ENCODE assay signal across 8 cellular contexts in the genomic region with DNA sequence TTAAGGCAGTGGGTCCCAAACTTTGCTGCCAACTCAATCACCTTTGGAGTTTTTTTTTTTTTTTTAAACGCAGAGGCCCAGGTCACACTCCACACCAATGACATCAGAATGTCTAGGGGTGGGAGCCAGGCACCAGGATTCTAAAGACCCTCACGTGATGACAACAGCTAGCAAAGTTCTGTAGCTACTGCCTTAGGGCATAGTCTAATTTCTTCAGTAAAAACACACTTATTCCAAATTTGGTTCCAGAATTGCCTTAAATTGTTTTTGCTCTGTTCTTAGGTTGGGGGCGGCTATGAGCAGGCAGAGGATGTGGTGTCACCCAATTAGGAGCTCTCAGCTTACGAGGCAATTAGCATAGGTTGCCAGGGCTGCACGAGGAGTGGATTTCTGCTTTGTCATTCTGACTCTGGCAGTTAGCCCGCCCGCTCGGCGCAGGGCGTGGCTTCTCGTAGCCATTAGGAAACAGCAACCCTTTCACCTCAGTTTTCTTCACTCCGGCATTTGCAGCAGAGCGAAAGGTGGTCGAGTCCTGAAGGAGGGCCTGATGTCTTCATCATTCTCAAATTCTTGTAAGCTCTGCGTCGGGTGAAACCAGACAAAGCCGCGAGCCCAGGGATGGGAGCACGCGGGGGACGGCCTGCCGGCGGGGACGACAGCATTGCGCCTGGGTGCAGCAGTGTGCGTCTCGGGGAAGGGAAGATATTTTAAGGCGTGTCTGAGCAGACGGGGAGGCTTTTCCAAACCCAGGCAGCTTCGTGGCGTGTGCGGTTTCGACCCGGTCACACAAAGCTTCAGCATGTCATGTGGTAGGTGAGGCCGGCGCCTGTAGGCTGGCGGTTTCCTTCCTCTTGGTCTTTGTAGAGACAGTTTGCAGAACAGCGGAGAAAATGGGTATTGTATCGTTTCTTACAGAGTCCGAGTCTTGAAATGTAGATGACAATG. TPM values are rescaled to one million over a fixed set of nuclear protein-coding genes. Genes with fewer than 3 reads are reported as not detected.
DNase-seq lines count a peak whose midpoint lies in the region; ATAC-seq and TF ChIP-seq lines count a peak whose summit lies in the region.

No MANE protein-coding gene starts in this region.

- H3K56ac ChIP-seq in mesendoderm (ENCODE audit: low read length): peak overlapping the region; percentile 93

- BruUV-seq in Caco-2 (replicated peaks; lab: Mats Ljungman, UMichigan): TSS peak; percentile 63

- no peak overlapping the region for H4K8ac ChIP-seq in mesendoderm (ENCODE audit: low read depth, low read length)

- H3K23ac ChIP-seq in mesendoderm (ENCODE audit: low read length): no peak overlapping the region

- POLR2A ChIA-PET in Caco-2 (lab: Charles Lee): interaction anchor here (0.6 to 3.4 kb wide), 8 partner anchors 10 to 1206 kb away, joined by 3 to 33 read pairs (median 4); a partner anchor contains a TSS

- peak overlapping the region; percentile 84 for H3K4me3 ChIP-seq in Caco-2 (ENCODE audit: low read depth, low read length)
- peak overlapping the region; percentile 98 for H3K4me3 ChIP-seq in endodermal cell (ENCODE audit: low read length)
- H3K4me3 ChIP-seq in mesendoderm (ENCODE audit: low read length): peak overlapping the region; percentile 88

- no peak overlapping the region for H2AK5ac ChIP-seq in mesendoderm (ENCODE audit: low read length)

- CTCF ChIA-PET in Caco-2 (lab: Charles Lee): interaction anchor here (0.8 to 1.0 kb wide), 2 partner anchors 9 to 95 kb away, joined by 3 to 4 read pairs; no protein-coding TSS in a partner anchor

- peak overlapping the region; percentile 24 for H3K18ac ChIP-seq in mesendoderm (ENCODE audit: low read length)

- H3K4me1 ChIP-seq in Caco-2 (peaks cover 11% of the 10 kb centered on the region), endodermal cell (ENCODE audit: control insufficient read depth, insufficient read depth, low read length) (no peaks in the 10 kb centered on the region), mesendoderm (ENCODE audit: control insufficient read depth, low read depth, low read length) (no peaks in the 10 kb centered on the region)

- peak overlapping the region; percentile 97 for H3K27ac ChIP-seq in endodermal cell (ENCODE audit: low read depth, low read length)
- peak overlapping the region; percentile 74 for H3K27ac ChIP-seq in mesendoderm (ENCODE audit: low read depth, low read length)

- H3K79me2 ChIP-seq in mesendoderm (ENCODE audit: control insufficient read depth, insufficient read depth, low read length): peaks cover 26% of the 10 kb centered on the region

- peak overlapping the region; percentile 95 for H3K4me3 Mint-ChIP-seq in Caco-2 (ENCODE audit: unreplicated experiment)
- peak overlapping the region; percentile 100 for H3K4me3 Mint-ChIP-seq in endodermal cell

- intact Hi-C loops in Caco-2 (cut with micrococcal nuclease; ENCODE audit: unreplicated experiment): loop anchor here (5.0 kb wide), 1 partner anchor 70 kb away; a partner anchor contains a TSS

- no peaks in the 10 kb centered on the region for H3K36me3 ChIP-seq in Caco-2 (ENCODE audit: control insufficient read depth, insufficient read depth, low read length)
- peaks cover 7% of the 10 kb centered on the region for H3K36me3 ChIP-seq in endodermal cell (ENCODE audit: control insufficient read depth, insufficient read depth, low read length)
- H3K36me3 ChIP-seq in mesendoderm (ENCODE audit: control insufficient read depth, insufficient read depth, low read length): no peaks in the 10 kb centered on the region

- H3K27ac Mint-ChIP-seq in Caco-2 (ENCODE audit: unreplicated experiment) (peak overlapping the region; percentile 99), endodermal cell (peak overlapping the region; percentile 100)

- DNase-seq in Caco-2 (peak; percentile 92 to 94), HT1080 (ENCODE audit: low read depth) (peak; percentile 98), NOMO-1 treated with dmso at 0.1 percent for 144 hours (lab: John Stamatoyannopoulos, UW; ENCODE audit: unreplicated experiment) (peak; percentile 94), endodermal cell (peak; percentile 98), mesendoderm (peak; percentile 99)
- DNase-seq in activated CD8-positive, alpha-beta memory T cell treated with anti-CD3 and anti-CD28 coated beads, Interleukin-2, amount 50 U/mL, for 1 hour (ENCODE audit: extremely low read depth): peak; percentile 71
- DNase-seq in stimulated activated CD8-positive, alpha-beta memory T cell treated with anti-CD3 and anti-CD28 coated beads, Interleukin-15, amount 100 ng/mL, for 1 hour (ENCODE audit: low read depth): peak; percentile 73

- peak; percentile 90 for ATAC-seq in GM21367 (IDR thresholded peaks at IDR 0.05; ENCODE audit: unreplicated experiment)

- no peaks in the 10 kb centered on the region for H3K27me3 Mint-ChIP-seq in Caco-2 (ENCODE audit: insufficient read depth, unreplicated experiment)
- H3K27me3 Mint-ChIP-seq in endodermal cell (ENCODE audit: insufficient read depth): no peaks in the 10 kb centered on the region

- H3K9ac ChIP-seq in endodermal cell (ENCODE audit: extremely low read depth, low read length, poor library complexity, severe bottlenecking) (peak overlapping the region; percentile 96), mesendoderm (ENCODE audit: low read length) (peak overlapping the region; percentile 89)

- H2BK5ac ChIP-seq in mesendoderm (ENCODE audit: low read length): peak overlapping the region; percentile 33

- no peaks in the 10 kb centered on the region for H3K9me3 ChIP-seq in Caco-2
- no peaks in the 10 kb centered on the region for H3K9me3 ChIP-seq in endodermal cell (ENCODE audit: control insufficient read depth, low read length)

- peaks cover 3% of the 10 kb centered on the region for H3K79me1 ChIP-seq in mesendoderm (ENCODE audit: low read length)

- H3K27me3 ChIP-seq in Caco-2 (replicated peaks; ENCODE audit: control insufficient read depth, insufficient read depth, low read length) (no peaks in the 10 kb centered on the region), endodermal cell (ENCODE audit: control insufficient read depth, insufficient read depth, low read length, poor library complexity, severe bottlenecking) (no peaks in the 10 kb centered on the region), mesendoderm (ENCODE audit: insufficient read depth, low read length, poor library complexity) (no peaks in the 10 kb centered on the region)

- no peak overlapping the region for H4K5ac ChIP-seq in mesendoderm (ENCODE audit: low read length)

- TF ChIP-seq CTCF in Caco-2 (IDR thresholded peaks at IDR 0.05; ENCODE audit: insufficient read depth in 1 of 2, low read depth in 1 of 2, low read length in 1 of 2, severe bottlenecking in 1 of 2, unreplicated experiment in 1 of 2) (no peak), endodermal cell (conservative IDR thresholded peaks at IDR 0.05) (no peak)

- no peak overlapping the region for H2BK15ac ChIP-seq in mesendoderm (replicated peaks; ENCODE audit: low read depth)

- no peak overlapping the region for H3K4ac ChIP-seq in mesendoderm (ENCODE audit: low read depth, low read length)

- no peaks in the 10 kb centered on the region for H3K9me3 Mint-ChIP-seq in Caco-2 (ENCODE audit: unreplicated experiment)
- no peaks in the 10 kb centered on the region for H3K9me3 Mint-ChIP-seq in endodermal cell

- WGBS in endodermal cell (ENCODE audit: insufficient coverage in 1 of 2, insufficient read length in 1 of 2), 2 experiments: 0 to 1% methylated on average over 23 to 40 of the region's 40 CpGs
- no CpG with 5 or more reads among the region's 40 CpGs for WGBS in mesendoderm (ENCODE audit: extremely low coverage, insufficient coverage, low lambda C conversion rate)

- peak overlapping the region; percentile 43 for H3K4me2 ChIP-seq in mesendoderm (ENCODE audit: low read length)

- H3K4me1 Mint-ChIP-seq in Caco-2 (ENCODE audit: low read depth, unreplicated experiment) (peaks cover 11% of the 10 kb centered on the region), endodermal cell (peaks cover 19% of the 10 kb centered on the region)

- H3K36me3 Mint-ChIP-seq in Caco-2 (ENCODE audit: insufficient read depth, unreplicated experiment): peaks cover 27% of the 10 kb centered on the region
- peaks cover 7% of the 10 kb centered on the region for H3K36me3 Mint-ChIP-seq in endodermal cell (ENCODE audit: low read depth)

- peak overlapping the region; percentile 10 for H2BK120ac ChIP-seq in mesendoderm (ENCODE audit: low read depth, low read length)

RNA-seq across cellular contexts. Expression of a gene that starts 16.7 kb away (rescaled TPM):
- total RNA-seq in Caco-2 (2022) (2.0 and 3.2 TPM in 2 replicates), endodermal cell (1 to 10 TPM; 3.7 to 4.6 TPM)
- total RNA-seq in HT1080 (2014; rRNA removed; shearing (Covaris generic)): 1.4 and 2.1 TPM in 2 replicates
- 0.38 and 0.55 TPM in 2 replicates for polyA plus RNA-seq in HT1080 (2015; cell fraction: cytosol; rRNA removed)
- 2.7 and 2.8 TPM in 2 replicates for polyA plus RNA-seq in HT1080 (2015; cell fraction: nucleus; rRNA removed)
- 0.39 TPM for polyA plus RNA-seq in endodermal cell (2013, experiment 1 of 2)
- 0.37 TPM for polyA plus RNA-seq in endodermal cell (2013, experiment 2 of 2)
- 0.69 TPM for polyA plus RNA-seq in mesendoderm (2013, experiment 1 of 2)
- polyA plus RNA-seq in mesendoderm (2013, experiment 2 of 2): 0.66 TPM

Comparison
In these comparisons a context has a peak if more than half of its experiments do, and no peak if none do; other contexts are left out.
1. Peak in every context shown above with its lines: DNase-seq, ATAC-seq, H3K4me3 ChIP-seq and H3K27ac ChIP-seq.